ENCODE assay signal across 2 cellular contexts in the genomic region with DNA sequence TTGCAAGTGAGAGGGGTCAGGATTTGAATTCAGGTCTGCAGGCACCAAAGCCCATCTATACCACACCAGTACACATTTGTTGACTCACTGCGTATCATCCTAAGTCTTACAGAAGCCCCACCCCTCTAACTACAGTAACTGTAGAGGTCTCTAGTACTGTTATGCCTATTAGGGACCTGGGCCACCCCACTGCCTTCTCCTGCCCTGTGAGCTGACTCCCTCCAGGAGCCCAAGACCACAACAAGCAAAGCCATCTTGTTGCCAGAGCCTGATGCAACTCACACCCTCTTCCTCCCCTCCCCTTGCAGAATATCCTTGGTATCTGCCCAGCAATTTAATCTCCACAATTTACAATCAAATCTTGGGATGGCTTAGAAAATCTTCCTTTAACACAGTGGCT.
TF ChIP-seq lines count a peak whose summit lies in the region.

No MANE protein-coding gene starts in this region.

TF ChIP-seq in GM23338, 12 proteins besides CTCF, POLR2A, EP300 and RAD21:
- TF ChIP-seq, protein P1, sequence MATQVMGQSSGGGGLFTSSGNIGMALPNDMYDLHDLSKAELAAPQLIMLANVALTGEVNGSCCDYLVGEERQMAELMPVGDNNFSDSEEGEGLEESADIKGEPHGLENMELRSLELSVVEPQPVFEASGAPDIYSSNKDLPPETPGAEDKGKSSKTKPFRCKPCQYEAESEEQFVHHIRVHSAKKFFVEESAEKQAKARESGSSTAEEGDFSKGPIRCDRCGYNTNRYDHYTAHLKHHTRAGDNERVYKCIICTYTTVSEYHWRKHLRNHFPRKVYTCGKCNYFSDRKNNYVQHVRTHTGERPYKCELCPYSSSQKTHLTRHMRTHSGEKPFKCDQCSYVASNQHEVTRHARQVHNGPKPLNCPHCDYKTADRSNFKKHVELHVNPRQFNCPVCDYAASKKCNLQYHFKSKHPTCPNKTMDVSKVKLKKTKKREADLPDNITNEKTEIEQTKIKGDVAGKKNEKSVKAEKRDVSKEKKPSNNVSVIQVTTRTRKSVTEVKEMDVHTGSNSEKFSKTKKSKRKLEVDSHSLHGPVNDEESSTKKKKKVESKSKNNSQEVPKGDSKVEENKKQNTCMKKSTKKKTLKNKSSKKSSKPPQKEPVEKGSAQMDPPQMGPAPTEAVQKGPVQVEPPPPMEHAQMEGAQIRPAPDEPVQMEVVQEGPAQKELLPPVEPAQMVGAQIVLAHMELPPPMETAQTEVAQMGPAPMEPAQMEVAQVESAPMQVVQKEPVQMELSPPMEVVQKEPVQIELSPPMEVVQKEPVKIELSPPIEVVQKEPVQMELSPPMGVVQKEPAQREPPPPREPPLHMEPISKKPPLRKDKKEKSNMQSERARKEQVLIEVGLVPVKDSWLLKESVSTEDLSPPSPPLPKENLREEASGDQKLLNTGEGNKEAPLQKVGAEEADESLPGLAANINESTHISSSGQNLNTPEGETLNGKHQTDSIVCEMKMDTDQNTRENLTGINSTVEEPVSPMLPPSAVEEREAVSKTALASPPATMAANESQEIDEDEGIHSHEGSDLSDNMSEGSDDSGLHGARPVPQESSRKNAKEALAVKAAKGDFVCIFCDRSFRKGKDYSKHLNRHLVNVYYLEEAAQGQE (IDR thresholded peaks at IDR 0.05; ENCODE audit: unreplicated experiment): no peak

TF ChIP-seq in H1, 55 proteins besides CTCF, POLR2A, EP300 and RAD21:
- TF ChIP-seq HDAC6 (IDR thresholded peaks at IDR 0.05; ENCODE audit: low read depth, low read length) (no peak), TEAD4 (IDR thresholded peaks at IDR 0.05; ENCODE audit: low read depth, low read length) (no peak), TCF12 (IDR thresholded peaks at IDR 0.05; ENCODE audit: low read depth, low read length) (0 out of 2 replicates have a peak, but pooled peaks have one; percentile 22), POLR2AphosphoS5 (IDR thresholded peaks at IDR 0.05; ENCODE audit: low read depth, low read length) (0 out of 2 replicates have a peak, but pooled peaks have one; percentile 50), TBP (IDR thresholded peaks at IDR 0.05; ENCODE audit: low read depth, low read length) (no peak), EGR1 (IDR thresholded peaks at IDR 0.05; ENCODE audit: borderline replicate concordance, low read depth, low read length) (no peak), SRF (IDR thresholded peaks at IDR 0.05; ENCODE audit: low read depth, low read length) (no peak), GABPA (IDR thresholded peaks at IDR 0.05; ENCODE audit: borderline replicate concordance, insufficient read depth, low read length) (no peak), KDM1A (IDR thresholded peaks at IDR 0.05; ENCODE audit: borderline replicate concordance, low read length) (no peak), SP1 (IDR thresholded peaks at IDR 0.05; ENCODE audit: low read depth, low read length) (no peak), FOSL1 (IDR thresholded peaks at IDR 0.05; ENCODE audit: insufficient read depth, low read depth, low read length) (no peak)
- TF ChIP-seq, protein P2, sequence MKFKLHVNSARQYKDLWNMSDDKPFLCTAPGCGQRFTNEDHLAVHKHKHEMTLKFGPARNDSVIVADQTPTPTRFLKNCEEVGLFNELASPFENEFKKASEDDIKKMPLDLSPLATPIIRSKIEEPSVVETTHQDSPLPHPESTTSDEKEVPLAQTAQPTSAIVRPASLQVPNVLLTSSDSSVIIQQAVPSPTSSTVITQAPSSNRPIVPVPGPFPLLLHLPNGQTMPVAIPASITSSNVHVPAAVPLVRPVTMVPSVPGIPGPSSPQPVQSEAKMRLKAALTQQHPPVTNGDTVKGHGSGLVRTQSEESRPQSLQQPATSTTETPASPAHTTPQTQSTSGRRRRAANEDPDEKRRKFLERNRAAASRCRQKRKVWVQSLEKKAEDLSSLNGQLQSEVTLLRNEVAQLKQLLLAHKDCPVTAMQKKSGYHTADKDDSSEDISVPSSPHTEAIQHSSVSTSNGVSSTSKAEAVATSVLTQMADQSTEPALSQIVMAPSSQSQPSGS (IDR thresholded peaks at IDR 0.05; ENCODE audit: low read length): no peak
- TF ChIP-seq, protein P3, sequence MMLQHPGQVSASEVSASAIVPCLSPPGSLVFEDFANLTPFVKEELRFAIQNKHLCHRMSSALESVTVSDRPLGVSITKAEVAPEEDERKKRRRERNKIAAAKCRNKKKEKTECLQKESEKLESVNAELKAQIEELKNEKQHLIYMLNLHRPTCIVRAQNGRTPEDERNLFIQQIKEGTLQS (IDR thresholded peaks at IDR 0.05; ENCODE audit: insufficient read depth, low read depth, low read length): no peak
